1 cellular context compared by ENCODE assay signal in the genomic region with DNA sequence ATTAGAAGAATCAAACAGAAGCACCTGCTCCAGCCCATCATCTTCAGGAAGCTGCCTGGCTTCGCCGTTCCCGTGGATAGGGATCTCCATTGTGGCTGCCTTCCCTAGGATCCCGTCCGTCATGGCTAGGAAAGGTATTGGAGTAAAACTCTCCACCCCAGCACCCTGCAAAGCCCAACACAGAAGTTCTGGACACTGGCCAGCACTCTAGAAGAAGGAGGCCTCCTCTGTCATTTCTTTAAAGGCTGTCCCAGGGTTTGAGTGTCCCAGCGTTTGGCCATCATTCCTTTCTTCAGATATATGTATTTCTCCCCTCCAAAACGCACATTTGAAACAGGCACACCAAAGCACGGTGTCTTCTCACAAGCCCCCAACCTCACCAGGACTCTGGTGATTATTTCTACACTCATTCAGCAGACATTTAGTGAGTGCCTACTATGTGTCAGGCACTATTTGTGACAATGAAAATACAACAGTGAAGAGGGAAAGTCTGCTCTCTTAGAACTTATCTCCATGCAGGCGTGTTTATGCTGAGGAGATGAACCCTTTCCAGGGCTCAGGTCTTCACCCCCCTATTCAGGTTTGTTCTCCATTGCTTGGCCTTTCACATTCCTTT.
TF ChIP-seq lines count a peak whose summit lies in the region.

No MANE protein-coding gene starts in this region.

TF ChIP-seq in endothelial cell of umbilical vein, 7 proteins besides CTCF, POLR2A, EP300 and RAD21:
- TF ChIP-seq, protein P1, sequence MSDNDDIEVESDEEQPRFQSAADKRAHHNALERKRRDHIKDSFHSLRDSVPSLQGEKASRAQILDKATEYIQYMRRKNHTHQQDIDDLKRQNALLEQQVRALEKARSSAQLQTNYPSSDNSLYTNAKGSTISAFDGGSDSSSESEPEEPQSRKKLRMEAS (IDR thresholded peaks at IDR 0.05; ENCODE audit: insufficient read depth, insufficient read length) = no peak
- TF ChIP-seq GATA2 (IDR thresholded peaks at IDR 0.05; ENCODE audit: insufficient read depth, insufficient read length, low read depth, low read length) (no peak), EZH2 (IDR thresholded peaks at IDR 0.05; ENCODE audit: borderline replicate concordance, low read depth, low read length, severe bottlenecking) (no peak), MYC (IDR thresholded peaks at IDR 0.05; ENCODE audit: low read depth, low read length) (no peak), JUN (IDR thresholded peaks at IDR 0.05; ENCODE audit: borderline replicate concordance, insufficient read depth, insufficient read length, low read depth) (no peak), POLR2AphosphoS5 (IDR thresholded peaks at IDR 0.05; ENCODE audit: insufficient read depth, low read depth, low read length) (no peak), FOS (IDR thresholded peaks at IDR 0.05; ENCODE audit: borderline replicate concordance, insufficient read depth, low read length) (no peak)
